Comparison of ENCODE assay signal across 32 cellular contexts in genomic region chr17:79654350-79654959, GRCh38. TPM values are rescaled to one million over a fixed set of nuclear protein-coding genes. Genes with fewer than 3 reads are reported as not detected.
"Had no signal": no experiment of that assay in that cellular context is flagged by ENCODE, and none has a peak within 500 bp of the region (broad histone marks: within the 10 kb centered on the region; RNA-seq: fewer than 3 reads in every experiment).

No MANE protein-coding gene starts in this region.

- H3K27ac Mint-ChIP-seq: activated CD4-positive, alpha-beta T cell treated with anti-CD3 and anti-CD28 coated beads for 36 hours; activated CD8-positive, alpha-beta T cell treated with anti-CD3 and anti-CD28 coated beads, Interleukin-2, amount 10 ng/mL, durations not matched to agents 7 days and 5 days; activated naive CD4-positive, alpha-beta T cell treated with anti-CD3 and anti-CD28 coated beads, Interleukin-2, amount 10 ng/mL, durations not matched to agents 7 days and 5 days; activated naive CD8-positive, alpha-beta T cell treated with anti-CD3 and anti-CD28 coated beads, Interleukin-2, amount 10 ng/mL, durations not matched to agents 7 days and 5 days; activated T-cell treated with anti-CD3 and anti-CD28 coated beads, Interleukin-2, amount 50 U/mL, for 24 hours; brain; effector memory CD8-positive, alpha-beta T cell; natural killer cell treated with Interleukin-12 subunit alpha and Interleukin-12 subunit beta and Interleukin-15 and Interleukin-18, amount 100 ng/mL, for 72 hours; T-cell; T-helper 2 cell treated with Interferon-gamma antibody and Interleukin-4, amounts not matched to agents 5 μg/mL and 100 μg/mL, for 36 hours had no signal

- H3K4me1 ChIP-seq: ascending aorta, heart left ventricle, left ventricle myocardium inferior, psoas muscle, spleen had no signal

- H3K27me3 ChIP-seq: ascending aorta, ovary, uterus had no signal

- DNase-seq: activated CD4-positive, alpha-beta T cell treated with anti-CD3 and anti-CD28 coated beads for 36 hours; activated CD4-positive, CD25-positive, alpha-beta regulatory T cell; activated CD8-positive, alpha-beta T cell treated with anti-CD3 and anti-CD28 coated beads, Interleukin-2, amount 10 ng/mL, durations not matched to agents 7 days and 5 days; activated gamma-delta T cell; activated naive CD4-positive, alpha-beta T cell treated with anti-CD3 and anti-CD28 coated beads, Interleukin-2, amount 10 ng/mL, durations not matched to agents 7 days and 5 days; activated naive CD8-positive, alpha-beta T cell treated with anti-CD3 and anti-CD28 coated beads, Interleukin-2, amount 10 ng/mL, durations not matched to agents 7 days and 5 days; activated T-cell treated with anti-CD3 and anti-CD28 coated beads, Interleukin-2, amount 50 U/mL, for 24 hours; effector memory CD8-positive, alpha-beta T cell; foreskin fibroblast; heart left ventricle; left ventricle myocardium inferior; mucosa of descending colon; psoas muscle; right cardiac atrium; spleen; stimulated activated naive CD4-positive, alpha-beta T cell; T-cell; trophoblast cell had no signal

- H3K4me3 Mint-ChIP-seq: activated CD4-positive, alpha-beta T cell treated with anti-CD3 and anti-CD28 coated beads for 36 hours; activated CD8-positive, alpha-beta T cell treated with anti-CD3 and anti-CD28 coated beads, Interleukin-2, amount 10 ng/mL, durations not matched to agents 7 days and 5 days; activated naive CD4-positive, alpha-beta T cell treated with anti-CD3 and anti-CD28 coated beads, Interleukin-2, amount 10 ng/mL, durations not matched to agents 7 days and 5 days; activated naive CD8-positive, alpha-beta T cell treated with anti-CD3 and anti-CD28 coated beads, Interleukin-2, amount 10 ng/mL, durations not matched to agents 7 days and 5 days; activated T-cell treated with anti-CD3 and anti-CD28 coated beads, Interleukin-2, amount 50 U/mL, for 24 hours; brain; effector memory CD8-positive, alpha-beta T cell; natural killer cell treated with Interleukin-12 subunit alpha and Interleukin-12 subunit beta and Interleukin-15 and Interleukin-18, amount 100 ng/mL, for 72 hours; T-cell; T-helper 2 cell treated with Interferon-gamma antibody and Interleukin-4, amounts not matched to agents 5 μg/mL and 100 μg/mL, for 36 hours had no signal

- H3K4me1 Mint-ChIP-seq: activated CD4-positive, alpha-beta T cell treated with anti-CD3 and anti-CD28 coated beads for 36 hours; activated naive CD4-positive, alpha-beta T cell treated with anti-CD3 and anti-CD28 coated beads, Interleukin-2, amount 10 ng/mL, durations not matched to agents 7 days and 5 days; activated naive CD8-positive, alpha-beta T cell treated with anti-CD3 and anti-CD28 coated beads, Interleukin-2, amount 10 ng/mL, durations not matched to agents 7 days and 5 days had no signal

- H3K9me3 Mint-ChIP-seq: activated naive CD8-positive, alpha-beta T cell treated with anti-CD3 and anti-CD28 coated beads, Interleukin-2, amount 10 ng/mL, durations not matched to agents 7 days and 5 days; natural killer cell treated with Interleukin-12 subunit alpha and Interleukin-12 subunit beta and Interleukin-15 and Interleukin-18, amount 100 ng/mL, for 72 hours had no signal

- H3K27ac ChIP-seq: ascending aorta, cardiac muscle cell, coronary artery, dorsolateral prefrontal cortex, left ventricle myocardium inferior, neutrophil, ovary, psoas muscle, spleen had no signal

- ATAC-seq: activated CD4-positive, alpha-beta T cell treated with anti-CD3 and anti-CD28 coated beads for 36 hours; activated CD8-positive, alpha-beta T cell treated with anti-CD3 and anti-CD28 coated beads, Interleukin-2, amount 10 ng/mL, durations not matched to agents 7 days and 5 days; effector memory CD8-positive, alpha-beta T cell; heart left ventricle; mucosa of descending colon; natural killer cell treated with Interleukin-12 subunit alpha and Interleukin-12 subunit beta and Interleukin-15 and Interleukin-18, amount 100 ng/mL, for 72 hours; psoas muscle; right cardiac atrium; T-cell had no signal

- H3K4me3 ChIP-seq: ascending aorta, cardiac muscle cell, coronary artery, dorsolateral prefrontal cortex, heart left ventricle, left ventricle myocardium inferior, mucosa of descending colon, ovary, psoas muscle, spleen, uterus had no signal

- FAIRE-seq: endothelial cell of umbilical vein, islet of Langerhans had no signal

- H3K9me3 ChIP-seq: ascending aorta, mucosa of descending colon, neutrophil, ovary, psoas muscle, uterus had no signal

- H3K36me3 ChIP-seq: ascending aorta, cardiac muscle cell, heart left ventricle, left ventricle myocardium inferior, neutrophil, ovary, spleen, uterus had no signal

- H3K36me3 Mint-ChIP-seq: activated naive CD4-positive, alpha-beta T cell treated with anti-CD3 and anti-CD28 coated beads, Interleukin-2, amount 10 ng/mL, durations not matched to agents 7 days and 5 days; activated naive CD8-positive, alpha-beta T cell treated with anti-CD3 and anti-CD28 coated beads, Interleukin-2, amount 10 ng/mL, durations not matched to agents 7 days and 5 days; brain; T-cell had no signal

RNA-seq across cellular contexts. Expression of gene RBFOX3, which starts 43.6 kb away (rescaled TPM):
- total RNA-seq: activated CD8-positive, alpha-beta T cell treated with anti-CD3 and anti-CD28 coated beads, Interleukin-2, amount 10 ng/mL, durations not matched to agents 7 days and 5 days; activated naive CD8-positive, alpha-beta T cell treated with anti-CD3 and anti-CD28 coated beads, Interleukin-2, amount 10 ng/mL, durations not matched to agents 7 days and 5 days; ascending aorta; endothelial cell of umbilical vein; heart left ventricle; left ventricle myocardium inferior; lung microvascular endothelial cell; myocyte; natural killer cell treated with Interleukin-12 subunit alpha and Interleukin-12 subunit beta and Interleukin-15 and Interleukin-18, amount 100 ng/mL, for 72 hours; psoas muscle; right cardiac atrium; T-cell had no signal
- polyA plus RNA-seq: endothelial cell of umbilical vein, heart left ventricle had no signal
